14 cellular contexts compared by ENCODE assay signal in genomic region chr7:124840435-124840834, GRCh38.
A peak's percentile ranks its signal among the peaks of the same experiment; 100 is the strongest.
DNase-seq lines count a peak whose midpoint lies in the region; ATAC-seq, FAIRE-seq and TF ChIP-seq lines count a peak whose summit lies in the region.
"Had no signal": no experiment of that assay in that cellular context is flagged by ENCODE, and none has a peak within 500 bp of the region (broad histone marks: within the 10 kb centered on the region; RNA-seq: fewer than 3 reads in every experiment).

No MANE protein-coding gene starts in this region.

- BruUV-seq in MCF 10A (replicated peaks; lab: Mats Ljungman, UMichigan): no TSS peak

- H3K36me3 Mint-ChIP-seq in MCF 10A (ENCODE audit: insufficient read depth, unreplicated experiment) (peaks cover 13% of the 10 kb centered on the region), T-helper 17 cell (ENCODE audit: low read depth) (no peaks in the 10 kb centered on the region)

- ATAC-seq in HG03439 (IDR thresholded peaks at IDR 0.05; ENCODE audit: unreplicated experiment): no peak
- no peak for ATAC-seq in T-helper 17 cell
- ATAC-seq: left colon had no signal

- H3K4me3 Mint-ChIP-seq in MCF 10A (ENCODE audit: unreplicated experiment): no peak overlapping the region
- H3K4me3 Mint-ChIP-seq in T-helper 17 cell: no peak overlapping the region

- H3K4me1 Mint-ChIP-seq in MCF 10A (ENCODE audit: insufficient read depth, unreplicated experiment): no peaks in the 10 kb centered on the region
- peaks cover 2% of the 10 kb centered on the region for H3K4me1 Mint-ChIP-seq in T-helper 17 cell

- H3K27ac ChIP-seq in breast epithelium: no peak overlapping the region
- H3K27ac ChIP-seq: BLaER1 treated with 17β-estradiol and CSF1 and Interleukin-3, amounts not matched to agents 10 nM and 100 nM; epithelial cell of prostate; right atrium auricular region had no signal

- no peaks in the 10 kb centered on the region for H3K4me1 ChIP-seq in breast epithelium
- H3K4me1 ChIP-seq: right atrium auricular region had no signal

- POLR2A ChIA-PET in MCF 10A (lab: Yijun Ruan, JAX): interaction anchor here (0.6 kb wide), 1 partner anchor 30 kb away, joined by 4 read pairs; no protein-coding TSS in a partner anchor

- CTCF ChIA-PET in MCF 10A (lab: Yijun Ruan, JAX): no interaction called here

- peak; percentile 16 for TF ChIP-seq CTCF in MCF 10A (IDR thresholded peaks at IDR 0.05; ENCODE audit: unreplicated experiment)
- no peak for TF ChIP-seq CTCF in breast epithelium (IDR thresholded peaks at IDR 0.05)

- DNase-seq in MCF 10A (ENCODE audit: unreplicated experiment) (peak; percentile 2), breast epithelium (ENCODE audit: low spot score in 2 of 2) (no peak), RCC 7860 (ENCODE audit: low spot score) (no peak), frontal cortex (ENCODE audit: low spot score in 2 of 2) (peak in 1 of 2 donors; percentile 10), T-helper 17 cell (no peak), NOMO-1 (lab: John Stamatoyannopoulos, UW; ENCODE audit: unreplicated experiment in 2 of 2) (no peak), NCI-H2227 treated with DMSO at 0.1 percent for 48 hours (lab: John Stamatoyannopoulos, UW) (no peak)
- DNase-seq: activated CD8-positive, alpha-beta memory T cell treated with anti-CD3 and anti-CD28 coated beads for 24 hours; left colon; NCI-H187 treated with DMSO at 0.1 percent for 48 hours had no signal

- intact Hi-C loops in MCF 10A (cut with micrococcal nuclease) (no loop called here), breast epithelium (cut with DNase I; ENCODE audit: low total_unique reads) (no loop called here)

- H3K9me3 ChIP-seq in breast epithelium (no peaks in the 10 kb centered on the region), T-helper 17 cell (ENCODE audit: control insufficient read depth, low read length, poor library complexity, severe bottlenecking) (no peaks in the 10 kb centered on the region)
- H3K9me3 ChIP-seq: BLaER1 treated with 17β-estradiol and CSF1 and Interleukin-3, amounts not matched to agents 10 nM and 100 nM; right atrium auricular region had no signal

- no peaks in the 10 kb centered on the region for H3K27me3 ChIP-seq in breast epithelium
- H3K27me3 ChIP-seq: BLaER1 treated with 17β-estradiol and CSF1 and Interleukin-3, amounts not matched to agents 10 nM and 100 nM; right atrium auricular region had no signal

- H3K27me3 Mint-ChIP-seq in MCF 10A (ENCODE audit: insufficient read depth, unreplicated experiment) (no peaks in the 10 kb centered on the region), T-helper 17 cell (no peaks in the 10 kb centered on the region)

- H3K36me3 ChIP-seq in breast epithelium: no peaks in the 10 kb centered on the region
- H3K36me3 ChIP-seq: right atrium auricular region had no signal

- TF ChIP-seq POLR2A in breast epithelium (IDR thresholded peaks at IDR 0.05): no peak

- no peak overlapping the region for H3K27ac Mint-ChIP-seq in MCF 10A (ENCODE audit: low read depth, unreplicated experiment)
- no peak overlapping the region for H3K27ac Mint-ChIP-seq in T-helper 17 cell

- H3K9me3 Mint-ChIP-seq in MCF 10A (ENCODE audit: unreplicated experiment): no peaks in the 10 kb centered on the region

- FAIRE-seq in RCC 7860 (lab: Jason Lieb, UNC) (peak; percentile 63), frontal cortex (lab: Jason Lieb, UNC) (peak; percentile 96)

- H3K4me3 ChIP-seq in breast epithelium: no peak overlapping the region
- H3K4me3 ChIP-seq: BLaER1 treated with 17β-estradiol and CSF1 and Interleukin-3, amounts not matched to agents 10 nM and 100 nM; right atrium auricular region had no signal
